Comparison of ENCODE assay signal across 21 cellular contexts in the genomic region with DNA sequence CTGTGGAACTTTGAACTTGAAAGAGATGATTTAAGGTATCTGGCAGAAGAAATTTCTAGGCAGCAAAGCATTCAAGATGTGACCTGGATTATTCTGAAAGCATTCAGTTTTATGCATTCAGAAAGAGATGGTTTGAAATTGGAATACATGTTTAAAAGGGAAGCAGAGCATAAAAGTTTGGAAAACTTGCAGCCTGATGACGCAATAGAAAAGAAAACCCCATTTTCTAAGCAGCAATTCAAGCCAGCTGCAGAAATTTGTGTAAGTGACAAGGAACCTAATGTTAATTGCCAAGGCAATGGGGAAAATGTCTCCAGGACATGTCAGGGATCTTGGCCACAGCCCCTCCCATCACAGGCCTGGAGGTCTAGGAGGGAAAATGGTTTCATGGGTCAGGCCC.
DNase-seq lines count a peak whose midpoint lies in the region; ATAC-seq, FAIRE-seq and TF ChIP-seq lines count a peak whose summit lies in the region.
"Had no signal": no experiment of that assay in that cellular context is flagged by ENCODE, and none has a peak within 500 bp of the region (broad histone marks: within the 10 kb centered on the region; RNA-seq: fewer than 3 reads in every experiment).

No MANE protein-coding gene starts in this region.

- TF ChIP-seq POLR2A in IMR-90 (IDR thresholded peaks at IDR 0.05; ENCODE audit: low read depth, low read length) (no peak), K562 (conservative IDR thresholded peaks at IDR 0.05) (no peak)

- DNase-seq in IMR-90, result no peak
- DNase-seq in K562 (ENCODE audit: extremely low read depth in 1 of 4, low spot score in 3 of 4), result no peak
- no peak for DNase-seq in hepatic stellate cell (ENCODE audit: low spot score)
- no peak for DNase-seq in DMS 273 (lab: John Stamatoyannopoulos, UW; ENCODE audit: unreplicated experiment)
- no peak for DNase-seq in GM19240 (ENCODE audit: insufficient read length, low spot score)
- DNase-seq: 8988T; ACHN; BE2C; C1 segment of cervical spinal cord; CD4-positive, alpha-beta memory T cell; CD4-positive, CD25-positive, alpha-beta regulatory T cell; CD8-positive, alpha-beta memory T cell; COR-L47; DMS79 treated with DMSO at 0.1 percent for 48 hours; GF-D8 had no signal

- H3K27ac ChIP-seq in HEK293 (ENCODE audit: extremely low read depth, low read depth, low read length) (no peak overlapping the region), IMR-90 (ENCODE audit: insufficient read depth, low read length) (no peak overlapping the region), K562 (ENCODE audit: extremely low read depth, low read depth, low read length) (no peak overlapping the region)
- H3K27ac ChIP-seq: BLaER1 had no signal

- BruUV-seq in IMR-90 (replicated peaks; lab: Mats Ljungman, UMichigan) (no TSS peak), K562 (replicated peaks; lab: Mats Ljungman, UMichigan) (no TSS peak)

- H4K20me1 ChIP-seq in IMR-90 (ENCODE audit: insufficient read depth, low read length), result no peaks in the 10 kb centered on the region
- H4K20me1 ChIP-seq in K562 (replicated peaks; ENCODE audit: control insufficient read depth, insufficient read depth, low read length), result no peaks in the 10 kb centered on the region
- H4K20me1 ChIP-seq: BLaER1 had no signal

- no peak overlapping the region for H3K18ac ChIP-seq in IMR-90 (ENCODE audit: low read depth, low read length)

- H3K9me1 ChIP-seq in IMR-90 (ENCODE audit: insufficient read depth, low read length) (no peaks in the 10 kb centered on the region), K562 (ENCODE audit: control insufficient read depth, insufficient read depth, low read length) (no peaks in the 10 kb centered on the region)

- H3K9me3 ChIP-seq in HEK293 (ENCODE audit: control insufficient read depth, insufficient read depth, low read depth, low read length) (no peaks in the 10 kb centered on the region), IMR-90 (ENCODE audit: control insufficient read depth, insufficient read depth, low read length) (peaks cover 3% of the 10 kb centered on the region; the same call in 1 of the 2 replicates), K562 (replicated peaks; ENCODE audit: control insufficient read depth, insufficient read depth, low read depth, low read length) (no peaks in the 10 kb centered on the region)
- H3K9me3 ChIP-seq: BE2C had no signal

- dilution Hi-C loops in IMR-90 (cut with HindIII; ENCODE audit: low sequenced_read_pairs, unreplicated experiment), result no loop called here

- ATAC-seq in IMR-90 (ENCODE audit: low read depth) (no peak), K562 (no peak)

- H4K91ac ChIP-seq in IMR-90 (ENCODE audit: insufficient read depth, low read depth, low read length), result no peak overlapping the region

- no peak overlapping the region for H2AK5ac ChIP-seq in IMR-90 (ENCODE audit: low read depth, low read length)

- no peak overlapping the region for H3K4ac ChIP-seq in IMR-90 (ENCODE audit: low read depth, low read length)

- TF ChIP-seq EP300 in K562 (IDR thresholded peaks at IDR 0.05; ENCODE audit: low read length), result no peak

- H3K4me2 ChIP-seq in IMR-90 (ENCODE audit: low read depth, low read length), result no peak overlapping the region
- no peak overlapping the region for H3K4me2 ChIP-seq in K562 (ENCODE audit: insufficient read depth, low read length)
- H3K4me2 ChIP-seq: BLaER1 had no signal

- H3K79me1 ChIP-seq in IMR-90 (ENCODE audit: low read depth in 1 of 2, low read length in 2 of 2), result no peaks in the 10 kb centered on the region

- in situ Hi-C loops in IMR-90 (cut with MboI; ENCODE audit: low sequenced_read_pairs) (no loop called here), K562 (cut with MboI) (no loop called here)

- TF ChIP-seq CTCF in HEK293 (tag by site-specific recombination; IDR thresholded peaks at IDR 0.05) (no peak), IMR-90 (conservative IDR thresholded peaks at IDR 0.05; ENCODE audit: low read depth, low read length) (no peak), K562 (IDR thresholded peaks at IDR 0.05 in 2 of 3, conservative IDR thresholded peaks at IDR 0.05 in 1 of 3; ENCODE audit: insufficient read depth in 2 of 3, low read depth in 1 of 3, low read length in 3 of 3) (no peak)

- H3K9ac ChIP-seq in IMR-90 (ENCODE audit: low read depth, low read length) (no peak overlapping the region), K562 (ENCODE audit: insufficient read depth in 1 of 2, low read depth in 2 of 2, low read length in 2 of 2) (no peak overlapping the region)
- H3K9ac ChIP-seq: BLaER1 had no signal

- H3K36me3 ChIP-seq in HEK293 (ENCODE audit: control insufficient read depth in 2 of 2, insufficient read depth in 1 of 2, low read length in 2 of 2), result no peaks in the 10 kb centered on the region
- H3K36me3 ChIP-seq in IMR-90 (ENCODE audit: control insufficient read depth, insufficient read depth, low read length), result no peaks in the 10 kb centered on the region
- H3K36me3 ChIP-seq in K562 (ENCODE audit: control insufficient read depth, insufficient read depth, low read length), result no peaks in the 10 kb centered on the region
- H3K36me3 ChIP-seq: BE2C, BLaER1 had no signal

- H3K4me3 ChIP-seq in HEK293 (ENCODE audit: low read depth, low read length), result no peak overlapping the region
- no peak overlapping the region for H3K4me3 ChIP-seq in IMR-90 (ENCODE audit: insufficient read depth, low read depth, low read length)
- no peak overlapping the region for H3K4me3 ChIP-seq in K562
- H3K4me3 ChIP-seq: BLaER1 had no signal

- H2BK15ac ChIP-seq in IMR-90 (ENCODE audit: low read depth, low read length), result no peak overlapping the region

- TF ChIP-seq RAD21 in IMR-90 (IDR thresholded peaks at IDR 0.05; ENCODE audit: low read length), result no peak
- TF ChIP-seq RAD21 in K562 (CRISPR knock-in tag; conservative IDR thresholded peaks at IDR 0.05 in 1 of 2, IDR thresholded peaks at IDR 0.05 in 1 of 2), result no peak

- intact Hi-C loops in IMR-90 (cut with micrococcal nuclease) (no loop called here), K562 (cut with micrococcal nuclease) (no loop called here)

- H2BK20ac ChIP-seq in IMR-90 (ENCODE audit: low read depth, low read length), result no peak overlapping the region

- H3K4me1 ChIP-seq in HEK293 (ENCODE audit: control insufficient read depth, insufficient read depth, low read length) (no peaks in the 10 kb centered on the region), IMR-90 (ENCODE audit: control insufficient read depth, insufficient read depth, low read length) (no peaks in the 10 kb centered on the region), K562 (replicated peaks in 1 of 2; ENCODE audit: control insufficient read depth in 2 of 2, insufficient read depth in 2 of 2, low read length in 2 of 2) (no peaks in the 10 kb centered on the region)
- H3K4me1 ChIP-seq: BE2C, BLaER1 had no signal

- CTCF ChIA-PET in HEK293 (lab: Yijun Ruan, JAX) (no interaction called here), IMR-90 (lab: Yijun Ruan, JAX) (no interaction called here), K562 (lab: Yijun Ruan, JAX; ENCODE audit: low intra/inter-chr PET ratio) (no interaction called here)

- no peak overlapping the region for H4K5ac ChIP-seq in IMR-90 (ENCODE audit: low read depth, low read length)

- no peak overlapping the region for H2BK5ac ChIP-seq in IMR-90 (ENCODE audit: low read depth, low read length, poor library complexity, severe bottlenecking)

- no peak overlapping the region for H2BK120ac ChIP-seq in IMR-90 (ENCODE audit: low read depth, low read length)

- POLR2A ChIA-PET in HEK293 (lab: Yijun Ruan, JAX) (no interaction called here), IMR-90 (lab: Charles Lee; ENCODE audit: unreplicated experiment) (no interaction called here), K562 (lab: Yijun Ruan, JAX) (no interaction called here)

- H3K79me2 ChIP-seq in K562 (ENCODE audit: control insufficient read depth, insufficient read depth, low read length), result no peaks in the 10 kb centered on the region

- H3K14ac ChIP-seq in IMR-90 (replicated peaks; ENCODE audit: low read depth, low read length), result no peak overlapping the region

- H2AFZ ChIP-seq in IMR-90 (replicated peaks; ENCODE audit: low read length, poor library complexity) (no peak overlapping the region), K562 (ENCODE audit: low read depth, low read length) (no peak overlapping the region)

- no CpG with 5 or more reads among the region's 1 CpG for WGBS in IMR-90 (ENCODE audit: extremely low coverage in 2 of 2, insufficient read length in 1 of 2), 2 experiments
- 0% methylated on average over 1 of the region's 1 CpG for WGBS in K562 (ENCODE audit: insufficient coverage, low coverage, missing lambda C conversion rate)

- H3K23ac ChIP-seq in IMR-90 (ENCODE audit: low read depth, low read length), result no peak overlapping the region

- no peak overlapping the region for H3K56ac ChIP-seq in IMR-90 (ENCODE audit: extremely low read depth, insufficient read depth, low read length)

- H3K27me3 ChIP-seq in IMR-90 (ENCODE audit: control insufficient read depth, insufficient read depth, low read length) (no peaks in the 10 kb centered on the region), K562 (ENCODE audit: control insufficient read depth in 2 of 2, insufficient read depth in 2 of 2, low read length in 2 of 2) (no peaks in the 10 kb centered on the region)
- H3K27me3 ChIP-seq: BE2C, BLaER1 had no signal

- H2AK9ac ChIP-seq in IMR-90 (replicated peaks; ENCODE audit: low read depth, low read length, poor library complexity), result no peak overlapping the region

- no peak for FAIRE-seq in K562 (lab: Jason Lieb, UNC)
- FAIRE-seq: A204.1, G401.6, GM12891, GM19239 had no signal

- H4K8ac ChIP-seq in IMR-90 (ENCODE audit: low read depth in 2 of 2, low read length in 2 of 2), result no peak overlapping the region

TF ChIP-seq in HEK293, 187 proteins besides CTCF, POLR2A, EP300 and RAD21 (continues in another document):
- no peak for TF ChIP-seq ZBTB20 (tag by site-specific recombination; IDR thresholded peaks at IDR 0.05)
- peak; percentile 75 for TF ChIP-seq ZNF585B (tag by site-specific recombination; IDR thresholded peaks at IDR 0.05)
